ENCODE assay signal across 17 cellular contexts in genomic region chr1:244205171-244205570, GRCh38.
DNase-seq lines count a peak whose midpoint lies in the region; ATAC-seq, FAIRE-seq and TF ChIP-seq lines count a peak whose summit lies in the region.
"Had no signal": no experiment of that assay in that cellular context is flagged by ENCODE, and none has a peak within 500 bp of the region (broad histone marks: within the 10 kb centered on the region; RNA-seq: fewer than 3 reads in every experiment).

No MANE protein-coding gene starts in this region.

- FAIRE-seq in D721Med (lab: Jason Lieb, UNC) = peak; percentile 44
- FAIRE-seq: A549, H54, K562 had no signal

- H3K36me3 ChIP-seq in GM23248 (ENCODE audit: low read depth) = no peaks in the 10 kb centered on the region
- H3K36me3 ChIP-seq: BLaER1 treated with 17β-estradiol and CSF1 and Interleukin-3, amounts not matched to agents 10 nM and 100 nM had no signal

- H3K4me1 ChIP-seq in GM23248 (ENCODE audit: insufficient read depth) = no peaks in the 10 kb centered on the region; the same call in 1 of the 2 replicates
- H3K4me1 ChIP-seq: A549 had no signal

- WGBS in GM23248 (ENCODE audit: low coverage in 1 of 2, low lambda C conversion rate in 2 of 2, missing lambda C conversion rate in 2 of 2), 2 experiments = 22 to 31% methylated on average over 3 of the region's 3 CpGs

- no peak overlapping the region for H3K9ac ChIP-seq in GM23248
- H3K9ac ChIP-seq: BLaER1 treated with 17β-estradiol and CSF1 and Interleukin-3, amounts not matched to agents 10 nM and 100 nM had no signal

- H3K27ac ChIP-seq in GM23248 = no peak overlapping the region
- H3K27ac ChIP-seq: A549; BLaER1 treated with 17β-estradiol and CSF1 and Interleukin-3, amounts not matched to agents 10 nM and 100 nM; HL-60 had no signal

- no peaks in the 10 kb centered on the region for H4K20me1 ChIP-seq in GM23248 (ENCODE audit: insufficient read depth)
- H4K20me1 ChIP-seq: BLaER1 treated with 17β-estradiol and CSF1 and Interleukin-3, amounts not matched to agents 10 nM and 100 nM had no signal

- no peaks in the 10 kb centered on the region for H3F3A ChIP-seq in GM23248 (ENCODE audit: insufficient read depth)

- H3K4me3 ChIP-seq in GM23248 (no peak overlapping the region), foreskin fibroblast (ENCODE audit: low read depth in 1 of 2, low read length in 2 of 2) (no peak overlapping the region)
- H3K4me3 ChIP-seq: A549; BLaER1 treated with 17β-estradiol and CSF1 and Interleukin-3, amounts not matched to agents 10 nM and 100 nM; K562 had no signal

- DNase-seq in D721Med (ENCODE audit: insufficient read length, low spot score) (no peak), GM23248 (peak; percentile 27), foreskin fibroblast (peak; percentile 29 to 54)
- no peak for DNase-seq in activated naive CD4-positive, alpha-beta T cell (lab: John Stamatoyannopoulos, UW)
- no peak for DNase-seq in activated naive CD4-positive, alpha-beta T cell treated with Interleukin-2 at 50 U/mL for 16 hours
- DNase-seq: Calu3; CD4-positive, CD25-positive, alpha-beta regulatory T cell; DMS79; EL; GDM1 had no signal

- ATAC-seq in HG02885 (IDR thresholded peaks at IDR 0.05; ENCODE audit: poor library complexity, unreplicated experiment) = no peak
- ATAC-seq: A549, HCT116, K562 had no signal

- H3K27me3 ChIP-seq in GM23248 (replicated peaks; ENCODE audit: insufficient read depth) = no peaks in the 10 kb centered on the region
- H3K27me3 ChIP-seq: BLaER1 treated with 17β-estradiol and CSF1 and Interleukin-3, amounts not matched to agents 10 nM and 100 nM had no signal

- no peak overlapping the region for H2AFZ ChIP-seq in GM23248

- in situ Hi-C loops in GM23248 (cut with MboI) = no loop called here

- H3K79me2 ChIP-seq in GM23248 (ENCODE audit: insufficient read depth) = no peaks in the 10 kb centered on the region

- H3K9me3 ChIP-seq in GM23248 (ENCODE audit: low read depth) = no peaks in the 10 kb centered on the region
- H3K9me3 ChIP-seq: A549; BLaER1 treated with 17β-estradiol and CSF1 and Interleukin-3, amounts not matched to agents 10 nM and 100 nM had no signal

- no peak overlapping the region for H3K4me2 ChIP-seq in GM23248 (ENCODE audit: unreplicated experiment)
- H3K4me2 ChIP-seq: A549; BLaER1 treated with 17β-estradiol and CSF1 and Interleukin-3, amounts not matched to agents 10 nM and 100 nM had no signal

- H3K9me2 ChIP-seq in GM23248 (ENCODE audit: insufficient read depth) = no peaks in the 10 kb centered on the region

- TF ChIP-seq CTCF in D721Med (IDR thresholded peaks at IDR 0.05; ENCODE audit: insufficient read depth, missing control alignments) (no peak), foreskin fibroblast (IDR thresholded peaks at IDR 0.05; ENCODE audit: low read depth, low read length) (no peak)

Comparison
In these comparisons a context has a peak if more than half of its experiments do, and no peak if none do; other contexts are left out.
1. DNase-seq: peak in GM23248 (single experiment) and foreskin fibroblast (2 of 2); none in D721Med (single experiment), activated naive CD4-positive, alpha-beta T cell (0 of 4) and activated naive CD4-positive, alpha-beta T cell treated with Interleukin-2 at 50 U/mL for 16 hours (single experiment).